ENCODE assay signal across 14 cellular contexts in the genomic region with DNA sequence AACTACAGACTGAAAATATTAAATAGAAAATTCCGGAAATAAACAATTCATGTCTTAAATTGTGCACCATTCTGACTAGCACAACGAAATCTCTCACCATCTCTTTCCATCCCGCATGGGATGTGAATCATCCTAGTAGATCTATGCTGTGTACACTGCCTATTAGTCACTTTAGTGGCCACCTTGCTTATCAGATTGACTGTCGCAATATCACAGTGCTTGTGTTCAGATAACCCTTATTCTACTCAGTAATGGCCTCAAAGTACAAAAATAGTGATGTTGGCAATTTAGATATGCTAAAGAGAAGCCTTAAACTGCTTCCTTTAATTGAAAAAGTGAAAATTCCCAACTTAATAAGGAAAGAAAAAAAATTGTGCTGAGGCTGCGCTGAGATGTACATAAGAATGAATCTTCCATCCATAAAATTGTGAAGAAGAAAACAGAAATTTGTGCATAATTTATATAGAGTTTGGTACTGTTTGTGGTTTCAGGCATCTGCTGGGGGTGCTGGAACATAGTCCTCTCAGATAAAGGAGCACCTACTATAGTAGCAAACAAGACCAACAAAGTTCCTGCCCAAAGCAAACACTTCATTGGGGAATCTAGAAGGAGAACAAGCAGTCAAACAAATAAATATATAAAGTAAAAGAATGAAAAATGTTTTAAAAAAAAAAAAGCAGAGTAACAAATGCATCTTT. TPM values are rescaled to one million over a fixed set of nuclear protein-coding genes. Genes with fewer than 3 reads are reported as not detected.
DNase-seq lines count a peak whose midpoint lies in the region; ATAC-seq and TF ChIP-seq lines count a peak whose summit lies in the region.
"Had no signal": no experiment of that assay in that cellular context is flagged by ENCODE, and none has a peak within 500 bp of the region (broad histone marks: within the 10 kb centered on the region; RNA-seq: fewer than 3 reads in every experiment).

No MANE protein-coding gene starts in this region.

- CTCF ChIA-PET in MCF 10A (lab: Yijun Ruan, JAX) = interaction anchor here (0.6 to 0.8 kb wide), 4 partner anchors 10 to 125 kb away, joined by 3 to 6 read pairs (median 3); no protein-coding TSS in a partner anchor

- no peak overlapping the region for H3K27ac ChIP-seq in breast epithelium
- no peak overlapping the region for H3K27ac ChIP-seq in RWPE2 (ENCODE audit: poor library complexity, severe bottlenecking)
- no peak overlapping the region for H3K27ac ChIP-seq in fibroblast of lung (ENCODE audit: insufficient read depth, low read length)
- H3K27ac ChIP-seq in smooth muscle cell (ENCODE audit: low read depth) = peak overlapping the region; percentile 90
- H3K27ac ChIP-seq in SJCRH30 = no peak overlapping the region
- H3K27ac ChIP-seq: BLaER1 had no signal

- H3K9ac ChIP-seq in fibroblast of lung (ENCODE audit: insufficient read depth, low read length) (no peak overlapping the region), smooth muscle cell (ENCODE audit: low read depth) (no peak overlapping the region)
- H3K9ac ChIP-seq: BLaER1 had no signal

- H3F3A ChIP-seq in smooth muscle cell (ENCODE audit: low read depth) = peaks cover 19% of the 10 kb centered on the region

- H3K9me3 ChIP-seq in breast epithelium (no peaks in the 10 kb centered on the region), RWPE2 (ENCODE audit: severe bottlenecking) (no peaks in the 10 kb centered on the region), fibroblast of lung (ENCODE audit: control insufficient read depth, insufficient read depth, low read depth, low read length) (no peaks in the 10 kb centered on the region), smooth muscle cell (replicated peaks; ENCODE audit: low read depth) (no peaks in the 10 kb centered on the region), SJCRH30 (replicated peaks) (no peaks in the 10 kb centered on the region)
- H3K9me3 ChIP-seq: BLaER1 had no signal

- POLR2A ChIA-PET in MCF 10A (lab: Yijun Ruan, JAX) = interaction anchor here (0.8 to 1.5 kb wide), 2 partner anchors 11 to 212 kb away, joined by 3 to 9 read pairs; a partner anchor contains a TSS

- no peak for TF ChIP-seq POLR2A in breast epithelium (IDR thresholded peaks at IDR 0.05)

- ATAC-seq in RWPE2 (ENCODE audit: low read depth) = peak; percentile 70; the same call in 2 of the 3 replicates
- ATAC-seq in HG03442 (IDR thresholded peaks at IDR 0.05; ENCODE audit: unreplicated experiment) = no peak
- no peak for ATAC-seq in HG03378 (IDR thresholded peaks at IDR 0.05; ENCODE audit: unreplicated experiment)

- H3K79me2 ChIP-seq in fibroblast of lung (ENCODE audit: control insufficient read depth, insufficient read depth, low read length) (no peaks in the 10 kb centered on the region), smooth muscle cell (ENCODE audit: low read depth) (peaks cover 9% of the 10 kb centered on the region)

- no peak overlapping the region for H3K4me3 Mint-ChIP-seq in MCF 10A (ENCODE audit: unreplicated experiment)

- peaks cover 12% of the 10 kb centered on the region for H3K4me1 Mint-ChIP-seq in MCF 10A (ENCODE audit: insufficient read depth, unreplicated experiment)

- intact Hi-C loops in MCF 10A (cut with micrococcal nuclease) (no loop called here), breast epithelium (cut with DNase I; ENCODE audit: low total_unique reads) (no loop called here)

- H4K20me1 ChIP-seq in fibroblast of lung (ENCODE audit: control insufficient read depth, extremely low read depth, insufficient read depth, low read length) = no peaks in the 10 kb centered on the region
- peaks cover 44% of the 10 kb centered on the region for H4K20me1 ChIP-seq in smooth muscle cell (ENCODE audit: low read depth)

- H3K27me3 Mint-ChIP-seq in MCF 10A (ENCODE audit: insufficient read depth, unreplicated experiment) = no peaks in the 10 kb centered on the region

- H3K4me1 ChIP-seq in breast epithelium (no peaks in the 10 kb centered on the region), RWPE2 (ENCODE audit: insufficient read depth, poor library complexity, severe bottlenecking) (peaks cover 4% of the 10 kb centered on the region), fibroblast of lung (ENCODE audit: control insufficient read depth, extremely low read depth, insufficient read depth, low read length) (no peaks in the 10 kb centered on the region), smooth muscle cell (ENCODE audit: low read depth) (no peaks in the 10 kb centered on the region), SJCRH30 (no peaks in the 10 kb centered on the region)
- H3K4me1 ChIP-seq: BLaER1 had no signal

- no TSS peak for BruUV-seq in MCF 10A (replicated peaks; lab: Mats Ljungman, UMichigan)

- H3K4me2 ChIP-seq in fibroblast of lung (ENCODE audit: extremely low read depth, insufficient read depth, low read length) (no peak overlapping the region), smooth muscle cell (peak overlapping the region; percentile 57)
- H3K4me2 ChIP-seq: BLaER1 had no signal

- 56% methylated on average over 5 of the region's 5 CpGs for WGBS in smooth muscle cell (ENCODE audit: low lambda C conversion rate)

- H3K4me3 ChIP-seq in breast epithelium (no peak overlapping the region), RWPE2 (ENCODE audit: severe bottlenecking) (no peak overlapping the region), fibroblast of lung (replicated peaks in 1 of 4; ENCODE audit: control extremely low read depth in 1 of 4, insufficient read depth in 1 of 4, low read depth in 3 of 4, low read length in 4 of 4) (no peak overlapping the region), smooth muscle cell (no peak overlapping the region), SJCRH30 (no peak overlapping the region)
- H3K4me3 ChIP-seq: BLaER1 had no signal

- H3K27me3 ChIP-seq in breast epithelium (no peaks in the 10 kb centered on the region), RWPE2 (ENCODE audit: insufficient read depth, poor library complexity, severe bottlenecking) (no peaks in the 10 kb centered on the region), fibroblast of lung (ENCODE audit: control insufficient read depth, insufficient read depth, low read length) (no peaks in the 10 kb centered on the region), smooth muscle cell (ENCODE audit: low read depth) (no peaks in the 10 kb centered on the region), SJCRH30 (no peaks in the 10 kb centered on the region)
- H3K27me3 ChIP-seq: BLaER1 had no signal

- no peak overlapping the region for H3K27ac Mint-ChIP-seq in MCF 10A (ENCODE audit: low read depth, unreplicated experiment)

- H2AFZ ChIP-seq in fibroblast of lung (ENCODE audit: low read length) = no peak overlapping the region
- H2AFZ ChIP-seq in smooth muscle cell (ENCODE audit: low read depth) = no peak overlapping the region

- TF ChIP-seq CTCF in MCF 10A (IDR thresholded peaks at IDR 0.05; ENCODE audit: unreplicated experiment) (no peak), breast epithelium (IDR thresholded peaks at IDR 0.05) (no peak), RWPE2 (IDR thresholded peaks at IDR 0.05; ENCODE audit: poor library complexity, severe bottlenecking) (no peak), fibroblast of lung (conservative IDR thresholded peaks at IDR 0.05 in 1 of 2, IDR thresholded peaks at IDR 0.05 in 1 of 2; ENCODE audit: low read depth in 1 of 2, low read length in 2 of 2) (no peak), smooth muscle cell (IDR thresholded peaks at IDR 0.05; ENCODE audit: borderline replicate concordance, insufficient read depth, poor library complexity, severe bottlenecking) (no peak)

- peaks cover 3% of the 10 kb centered on the region for H3K36me3 ChIP-seq in breast epithelium
- H3K36me3 ChIP-seq in RWPE2 (ENCODE audit: low read depth) = peaks cover 100% of the 10 kb centered on the region
- H3K36me3 ChIP-seq in fibroblast of lung (ENCODE audit: control insufficient read depth, insufficient read depth, low read length) = peaks cover 3% of the 10 kb centered on the region
- H3K36me3 ChIP-seq in smooth muscle cell (ENCODE audit: low read depth) = peaks cover 45% of the 10 kb centered on the region
- H3K36me3 ChIP-seq in SJCRH30 = peaks cover 86% of the 10 kb centered on the region

- no peaks in the 10 kb centered on the region for H3K9me3 Mint-ChIP-seq in MCF 10A (ENCODE audit: unreplicated experiment)

- DNase-seq in MCF 10A (ENCODE audit: unreplicated experiment) (peak; percentile 30), breast epithelium (ENCODE audit: low spot score in 2 of 2) (no peak), RWPE2 (ENCODE audit: low spot score) (no peak), fibroblast of lung (ENCODE audit: low read depth in 2 of 2) (peak; percentile 7 to 67), smooth muscle cell (lab: John Stamatoyannopoulos, UW; ENCODE audit: unreplicated experiment) (no peak), SJCRH30 (no peak)
- DNase-seq: activated gamma-delta T cell treated with Interleukin-2 at 50 U/mL for 16 hours, cortex of kidney, left cardiac atrium, NCI-H187 treated with DMSO at 0.1 percent for 48 hours had no signal

- peaks cover 69% of the 10 kb centered on the region for H3K36me3 Mint-ChIP-seq in MCF 10A (ENCODE audit: insufficient read depth, unreplicated experiment)

RNA-seq across cellular contexts. Expression of a gene that starts 12.0 kb away (rescaled TPM):
- total RNA-seq in MCF 10A (2022) (88.5 and 94.4 TPM in 2 replicates), breast epithelium (10 to 100 TPM; 63.8 to 73.0 (median 69.2) TPM), fibroblast of lung (92.7 and 125 TPM in 2 replicates), smooth muscle cell (88.8 and 95.7 TPM in 2 replicates)
- polyA plus RNA-seq in fibroblast of lung (144 and 169 TPM in 2 replicates), smooth muscle cell (95.4 and 99.7 TPM in 2 replicates)
- polyA plus RNA-seq in fibroblast of lung (2012) = 107 and 140 TPM in 2 replicates
- 408 and 588 TPM in 2 replicates for polyA minus RNA-seq in fibroblast of lung (ENCODE audit: low replicate concordance)
- 167 and 170 TPM in 2 replicates for total RNA-seq in SJCRH30 (2014; rRNA removed; shearing (Covaris generic))

RNA-seq across cellular contexts. Expression of a gene that starts 31.4 kb away (rescaled TPM):
- total RNA-seq in MCF 10A (2022) (not detected in 2 replicates), breast epithelium (1 to 10 TPM in 2 of 3 donors, under 1 TPM in 1; 0.16 to 7.2 (median 1.3) TPM), fibroblast of lung (0.33 TPM in 1 of 2 replicates, not detected in the other), smooth muscle cell (0.40 and 1.2 TPM in 2 replicates)
- polyA plus RNA-seq in fibroblast of lung (0.09 and 1.9 TPM in 2 replicates), smooth muscle cell (0.48 and 1.1 TPM in 2 replicates)
- polyA plus RNA-seq in fibroblast of lung (2012) = 0.16 and 1.3 TPM in 2 replicates
- 3.0 TPM in 1 of 2 replicates, not detected in the other for polyA minus RNA-seq in fibroblast of lung (ENCODE audit: low replicate concordance)
- not detected in 2 replicates for total RNA-seq in SJCRH30 (2014; rRNA removed; shearing (Covaris generic))

RNA-seq across cellular contexts. Expression of a gene that starts 56.2 kb away (rescaled TPM):
- not detected in 2 replicates for total RNA-seq in MCF 10A (2022)
- 1 to 10 TPM in 1 of 3 donors, under 1 TPM in 2; 0.29 to 1.4 (median 0.98) TPM for total RNA-seq in breast epithelium
- total RNA-seq in fibroblast of lung = 31.1 and 92.5 TPM in 2 replicates
- 12.6 and 26.0 TPM in 2 replicates for polyA plus RNA-seq in fibroblast of lung
- 6.9 and 15.9 TPM in 2 replicates for polyA plus RNA-seq in fibroblast of lung (2012)
- 5.2 and 5.6 TPM in 2 replicates for polyA minus RNA-seq in fibroblast of lung (ENCODE audit: low replicate concordance)
- not detected in 2 replicates for total RNA-seq in smooth muscle cell
- polyA plus RNA-seq in smooth muscle cell = 0.07 TPM in 1 of 2 replicates, not detected in the other
- 0.15 and 0.32 TPM in 2 replicates for total RNA-seq in SJCRH30 (2014; rRNA removed; shearing (Covaris generic))
- polyA plus RNA-seq: neural cell had no signal

Comparison
In these comparisons a context has a peak if more than half of its experiments do, and no peak if none do; other contexts are left out.
1. DNase-seq: peak in MCF 10A (single experiment) and fibroblast of lung (2 of 2); none in breast epithelium (0 of 2), RWPE2 (single experiment), smooth muscle cell (single experiment) and SJCRH30 (0 of 2).
2. RNA of a gene that starts 56.2 kb away (total RNA-seq): 31.1 to 92.5 TPM in fibroblast of lung; 0.29 to 1.4 TPM in breast epithelium, 0.15 to 0.32 TPM in SJCRH30, not detected in MCF 10A and not detected in smooth muscle cell; every median in the first group is over 10 times any median in the second.